2 cellular contexts compared by ENCODE assay signal in genomic region chr4:32147446-32148064, GRCh38.
TF ChIP-seq lines count a peak whose summit lies in the region.

No MANE protein-coding gene starts in this region.

TF ChIP-seq in SK-N-SH, 30 proteins besides CTCF, POLR2A, EP300 and RAD21:
- TF ChIP-seq RCOR1 (IDR thresholded peaks at IDR 0.05; ENCODE audit: low read length) (no peak), TEAD4 (IDR thresholded peaks at IDR 0.05; ENCODE audit: borderline replicate concordance, insufficient read depth) (no peak), GATA2 (CRISPR knock-in tag; IDR thresholded peaks at IDR 0.05) (no peak), POLR2AphosphoS5 (IDR thresholded peaks at IDR 0.05; ENCODE audit: low read depth, low read length) (no peak)

TF ChIP-seq in SK-N-SH treated with all-trans-retinoic acid at 6 μM for 48 hours, 23 proteins besides CTCF, POLR2A, EP300 and RAD21:
- TF ChIP-seq PATZ1 (CRISPR knock-in tag; IDR thresholded peaks at IDR 0.05; ENCODE audit: borderline replicate concordance) (no peak), CSDC2 (CRISPR knock-in tag; IDR thresholded peaks at IDR 0.05) (no peak), ISL1 (CRISPR knock-in tag; IDR thresholded peaks at IDR 0.05) (no peak), ZC3H10 (CRISPR knock-in tag; IDR thresholded peaks at IDR 0.05) (no peak), BACH2 (CRISPR knock-in tag; IDR thresholded peaks at IDR 0.05; ENCODE audit: borderline replicate concordance) (no peak), PPARA (CRISPR knock-in tag; IDR thresholded peaks at IDR 0.05; ENCODE audit: borderline replicate concordance) (no peak), OSR1 (CRISPR knock-in tag; IDR thresholded peaks at IDR 0.05) (no peak), ESRRG (CRISPR knock-in tag; IDR thresholded peaks at IDR 0.05) (no peak), ZFP30 (CRISPR knock-in tag; IDR thresholded peaks at IDR 0.05) (no peak), ZNF8 (CRISPR knock-in tag; IDR thresholded peaks at IDR 0.05) (no peak), RARB (CRISPR knock-in tag; IDR thresholded peaks at IDR 0.05) (no peak)
- TF ChIP-seq, protein P1, sequence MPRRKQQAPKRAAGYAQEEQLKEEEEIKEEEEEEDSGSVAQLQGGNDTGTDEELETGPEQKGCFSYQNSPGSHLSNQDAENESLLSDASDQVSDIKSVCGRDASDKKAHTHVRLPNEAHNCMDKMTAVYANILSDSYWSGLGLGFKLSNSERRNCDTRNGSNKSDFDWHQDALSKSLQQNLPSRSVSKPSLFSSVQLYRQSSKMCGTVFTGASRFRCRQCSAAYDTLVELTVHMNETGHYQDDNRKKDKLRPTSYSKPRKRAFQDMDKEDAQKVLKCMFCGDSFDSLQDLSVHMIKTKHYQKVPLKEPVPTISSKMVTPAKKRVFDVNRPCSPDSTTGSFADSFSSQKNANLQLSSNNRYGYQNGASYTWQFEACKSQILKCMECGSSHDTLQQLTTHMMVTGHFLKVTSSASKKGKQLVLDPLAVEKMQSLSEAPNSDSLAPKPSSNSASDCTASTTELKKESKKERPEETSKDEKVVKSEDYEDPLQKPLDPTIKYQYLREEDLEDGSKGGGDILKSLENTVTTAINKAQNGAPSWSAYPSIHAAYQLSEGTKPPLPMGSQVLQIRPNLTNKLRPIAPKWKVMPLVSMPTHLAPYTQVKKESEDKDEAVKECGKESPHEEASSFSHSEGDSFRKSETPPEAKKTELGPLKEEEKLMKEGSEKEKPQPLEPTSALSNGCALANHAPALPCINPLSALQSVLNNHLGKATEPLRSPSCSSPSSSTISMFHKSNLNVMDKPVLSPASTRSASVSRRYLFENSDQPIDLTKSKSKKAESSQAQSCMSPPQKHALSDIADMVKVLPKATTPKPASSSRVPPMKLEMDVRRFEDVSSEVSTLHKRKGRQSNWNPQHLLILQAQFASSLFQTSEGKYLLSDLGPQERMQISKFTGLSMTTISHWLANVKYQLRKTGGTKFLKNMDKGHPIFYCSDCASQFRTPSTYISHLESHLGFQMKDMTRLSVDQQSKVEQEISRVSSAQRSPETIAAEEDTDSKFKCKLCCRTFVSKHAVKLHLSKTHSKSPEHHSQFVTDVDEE (CRISPR knock-in tag; IDR thresholded peaks at IDR 0.05) = no peak
- TF ChIP-seq, protein P2, sequence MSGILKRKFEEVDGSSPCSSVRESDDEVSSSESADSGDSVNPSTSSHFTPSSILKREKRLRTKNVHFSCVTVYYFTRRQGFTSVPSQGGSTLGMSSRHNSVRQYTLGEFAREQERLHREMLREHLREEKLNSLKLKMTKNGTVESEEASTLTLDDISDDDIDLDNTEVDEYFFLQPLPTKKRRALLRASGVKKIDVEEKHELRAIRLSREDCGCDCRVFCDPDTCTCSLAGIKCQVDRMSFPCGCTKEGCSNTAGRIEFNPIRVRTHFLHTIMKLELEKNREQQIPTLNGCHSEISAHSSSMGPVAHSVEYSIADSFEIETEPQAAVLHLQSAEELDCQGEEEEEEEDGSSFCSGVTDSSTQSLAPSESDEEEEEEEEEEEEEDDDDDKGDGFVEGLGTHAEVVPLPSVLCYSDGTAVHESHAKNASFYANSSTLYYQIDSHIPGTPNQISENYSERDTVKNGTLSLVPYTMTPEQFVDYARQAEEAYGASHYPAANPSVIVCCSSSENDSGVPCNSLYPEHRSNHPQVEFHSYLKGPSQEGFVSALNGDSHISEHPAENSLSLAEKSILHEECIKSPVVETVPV (CRISPR knock-in tag; IDR thresholded peaks at IDR 0.05) = no peak
